24 cellular contexts compared by ENCODE assay signal in genomic region chr12:28824193-28824846, GRCh38.
"Had no signal": no experiment of that assay in that cellular context is flagged by ENCODE, and none has a peak within 500 bp of the region (broad histone marks: within the 10 kb centered on the region; RNA-seq: fewer than 3 reads in every experiment).

No MANE protein-coding gene starts in this region.

- ATAC-seq: left lung; pancreas; right lobe of liver; stimulated activated memory B cell treated with anti-CD40 and anti-IgM and Interleukin-4, amounts not matched to agents 10 μg/mL and 1 μg/mL and 100 μg/mL, for 72 hours had no signal

- H3K4me1 ChIP-seq: esophagus muscularis mucosa, left lung, pancreas, right lobe of liver, spleen, tibial artery, upper lobe of left lung had no signal

- H3K27me3 ChIP-seq: esophagus muscularis mucosa, heart left ventricle, left lung, pancreas, right lobe of liver, spleen, tibial artery, upper lobe of left lung had no signal

- H3K36me3 ChIP-seq: esophagus muscularis mucosa, heart left ventricle, left lung, pancreas, right lobe of liver, spleen, tibial artery, upper lobe of left lung had no signal

- H3K9me3 ChIP-seq: esophagus muscularis mucosa, heart left ventricle, left lung, pancreas, right lobe of liver, spleen, tibial artery, upper lobe of left lung had no signal

- DNase-seq: cortex of kidney; dorsolateral prefrontal cortex; effector CD8-positive, alpha-beta T cell; heart left ventricle; hypothalamus; kidney glomerular epithelial cell; left lung; mesenchymal stem cell; midbrain; occipital lobe; pancreas; right lobe of liver; spleen; stimulated activated CD4-positive, alpha-beta T cell treated with anti-CD3 and anti-CD28 coated beads, Interleukin-15, amount 100 ng/mL, for 24 hours; stimulated activated CD4-positive, alpha-beta T cell treated with anti-CD3 and anti-CD28 coated beads, Interleukin-1b, Interleukin-23, amount 100 ng/mL, for 48 hours; stimulated activated CD4-positive, alpha-beta T cell treated with anti-CD3 and anti-CD28 coated beads, Interleukin-4, amount 100 ng/mL, for 24 hours; tibial artery; upper lobe of left lung had no signal

- FAIRE-seq: frontal cortex, islet of Langerhans, pancreas had no signal

- H3K27ac ChIP-seq: dorsolateral prefrontal cortex, epithelial cell of prostate, esophagus muscularis mucosa, left lung, pancreas, right lobe of liver, spleen, tibial artery, upper lobe of left lung had no signal

- H3K4me3 ChIP-seq: dorsolateral prefrontal cortex, esophagus muscularis mucosa, heart left ventricle, left lung, lung, pancreas, right lobe of liver, spleen, tibial artery, upper lobe of left lung had no signal
